In genomic region chr9:69036319-69036718, GRCh38 we compare ENCODE assay signal across 8 cellular contexts. TPM values are rescaled to one million over a fixed set of nuclear protein-coding genes. Genes with fewer than 3 reads are reported as not detected.
DNase-seq lines count a peak whose midpoint lies in the region; ATAC-seq and TF ChIP-seq lines count a peak whose summit lies in the region.

No MANE protein-coding gene starts in this region.

- H3K9me3 ChIP-seq in duodenal mucosa (ENCODE audit: control insufficient read depth in 1 of 2, low read length in 2 of 2) (no peaks in the 10 kb centered on the region), muscle layer of colon (ENCODE audit: low read length) (no peaks in the 10 kb centered on the region), vagina (no peaks in the 10 kb centered on the region)

- in situ Hi-C loops in SK-MEL-5 (cut with HindIII; ENCODE audit: low pct_unique_long_range_greater_than_20kb, low sequenced_read_pairs): no loop called here

- DNase-seq in GM10266 (ENCODE audit: extremely low spot score) (peak; percentile 58), SK-MEL-5 (ENCODE audit: low read depth, low spot score) (peak; percentile 35), vagina (ENCODE audit: extremely low spot score in 2 of 2) (no peak), SKM-1 treated with dmso at 0.1 percent for 144 hours (lab: John Stamatoyannopoulos, UW; ENCODE audit: unreplicated experiment) (no peak), NCI-H2107 treated with DMSO at 0.1 percent for 48 hours (lab: John Stamatoyannopoulos, UW; ENCODE audit: unreplicated experiment) (no peak)

- TF ChIP-seq POLR2A in vagina (IDR thresholded peaks at IDR 0.05): no peak

- TF ChIP-seq CTCF in GM10266 (IDR thresholded peaks at IDR 0.05; ENCODE audit: control insufficient read depth, insufficient read depth, low read depth, missing control alignments) (no peak), vagina (IDR thresholded peaks at IDR 0.05) (no peak)

- peak overlapping the region; percentile 98 to 99 for H3K4me3 ChIP-seq in duodenal mucosa (ENCODE audit: low read depth in 1 of 2, low read length in 2 of 2)
- H3K4me3 ChIP-seq in muscle layer of colon (ENCODE audit: low read depth in 1 of 2, low read length in 2 of 2): peak overlapping the region; percentile 86 to 92
- peak overlapping the region; percentile 58 to 66 for H3K4me3 ChIP-seq in vagina

- H3K9ac ChIP-seq in duodenal mucosa (ENCODE audit: low read depth in 1 of 2, low read length in 2 of 2) (peak overlapping the region; percentile 80 to 98), muscle layer of colon (ENCODE audit: low read length) (peak overlapping the region; percentile 82)

- H3K4me1 ChIP-seq in duodenal mucosa (ENCODE audit: control insufficient read depth in 1 of 2, insufficient read depth in 2 of 2, low read length in 2 of 2): peaks cover 11% of the 10 kb centered on the region in 2 donors
- H3K4me1 ChIP-seq in muscle layer of colon (ENCODE audit: insufficient read depth, low read length): peaks cover 11% of the 10 kb centered on the region
- peaks cover 11% of the 10 kb centered on the region for H3K4me1 ChIP-seq in vagina

- ATAC-seq in HG02623 (IDR thresholded peaks at IDR 0.05; ENCODE audit: unreplicated experiment): peak; percentile 23

- intact Hi-C loops in vagina (cut with DNase I): no loop called here

- H3K27ac ChIP-seq in duodenal mucosa (ENCODE audit: low read depth, low read length): peak overlapping the region; percentile 65
- peak overlapping the region; percentile 93 for H3K27ac ChIP-seq in muscle layer of colon (ENCODE audit: low read depth, low read length)
- peak overlapping the region; percentile 75 for H3K27ac ChIP-seq in vagina

- H3K36me3 ChIP-seq in duodenal mucosa (ENCODE audit: control insufficient read depth in 1 of 2, insufficient read depth in 2 of 2, low read length in 2 of 2): no peaks in the 10 kb centered on the region
- no peaks in the 10 kb centered on the region for H3K36me3 ChIP-seq in muscle layer of colon (ENCODE audit: insufficient read depth, low read length)
- H3K36me3 ChIP-seq in vagina: no peaks in the 10 kb centered on the region

- H3K27me3 ChIP-seq in duodenal mucosa (ENCODE audit: control insufficient read depth in 1 of 2, insufficient read depth in 2 of 2, low read length in 2 of 2): no peaks in the 10 kb centered on the region
- no peaks in the 10 kb centered on the region for H3K27me3 ChIP-seq in muscle layer of colon (ENCODE audit: control insufficient read depth in 1 of 2, insufficient read depth in 2 of 2, low read length in 2 of 2)
- no peaks in the 10 kb centered on the region for H3K27me3 ChIP-seq in vagina

RNA-seq across cellular contexts. Expression of gene FXN, which starts 0.8 kb away (rescaled TPM):
- 6.8 and 14.2 TPM in 2 replicates for total RNA-seq in SK-MEL-5 (2014; rRNA removed; shearing (Covaris generic))
- 35.7 and 51.7 TPM in 2 replicates for polyA plus RNA-seq in SK-MEL-5 (2015; cell fraction: cytosol; rRNA removed)
- polyA plus RNA-seq in SK-MEL-5 (2015; cell fraction: nucleus; rRNA removed): 4.1 and 11.1 TPM in 2 replicates
- total RNA-seq in vagina: 11.8 TPM

RNA-seq across cellular contexts. Expression of gene PRKACG, which starts 22.4 kb away (rescaled TPM):
- total RNA-seq in SK-MEL-5 (2014; rRNA removed; shearing (Covaris generic)): not detected in 2 replicates
- not detected in 2 replicates for polyA plus RNA-seq in SK-MEL-5 (2015; cell fraction: cytosol; rRNA removed)
- polyA plus RNA-seq in SK-MEL-5 (2015; cell fraction: nucleus; rRNA removed): not detected in 2 replicates
- total RNA-seq in vagina: not detected

Comparison
In these comparisons a context has a peak if more than half of its experiments do, and no peak if none do; other contexts are left out.
1. DNase-seq: peak in GM10266 (single experiment) and SK-MEL-5 (single experiment); none in vagina (0 of 2), SKM-1 treated with dmso at 0.1 percent for 144 hours (single experiment) and NCI-H2107 treated with DMSO at 0.1 percent for 48 hours (single experiment).
2. Peak in every context shown above with its lines, with median percentiles within 50 percentile points of each other: H3K27ac ChIP-seq and H3K4me3 ChIP-seq.